21 cellular contexts compared by ENCODE assay signal in the genomic region with DNA sequence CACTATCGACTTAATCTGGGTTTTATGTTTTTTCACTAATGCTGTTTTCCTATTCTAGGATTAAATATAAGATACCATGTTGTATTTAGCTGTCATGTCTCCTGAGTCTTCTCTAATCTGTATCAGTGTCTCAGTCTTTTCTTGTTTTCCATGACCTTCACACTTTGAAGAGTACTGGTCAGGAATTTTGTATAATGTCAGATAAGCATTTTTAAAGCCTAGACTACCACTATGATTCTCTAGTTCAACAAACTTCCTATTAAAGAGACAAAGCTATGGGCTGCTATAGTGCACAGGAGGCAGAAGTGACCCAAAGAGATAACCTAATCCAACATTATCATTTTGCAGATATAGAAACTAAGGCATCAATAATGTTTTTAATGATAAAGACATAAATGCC.
"Had no signal": no experiment of that assay in that cellular context is flagged by ENCODE, and none has a peak within 500 bp of the region (broad histone marks: within the 10 kb centered on the region; RNA-seq: fewer than 3 reads in every experiment).

No MANE protein-coding gene starts in this region.

- DNase-seq: KBM-7, MG63, NCI-H1092, NCI-H1105 treated with DMSO at 0.1 percent for 48 hours, NCI-H1417 treated with DMSO at 0.1 percent for 48 hours, NCI-H146, NCI-H1694 treated with DMSO at 0.1 percent for 48 hours, NCI-H1930, NCI-H2081, NCI-H2107, NCI-H2227 treated with DMSO at 0.1 percent for 48 hours, NCI-H524, NCI-H526 treated with DMSO at 0.1 percent for 48 hours, NCI-H748 treated with DMSO at 0.1 percent for 48 hours, PC-3, SHP77, SK-N-SH, SW 1271 had no signal

- ATAC-seq: Panc1, PC-3 had no signal

- H3K4me1 Mint-ChIP-seq: IgD-negative memory B cell had no signal

- H3K4me3 ChIP-seq: MG63 had no signal

- H3K9me3 Mint-ChIP-seq: IgD-negative memory B cell had no signal

- H3K9me3 ChIP-seq: MG63, SK-N-SH had no signal

- H3K4me2 ChIP-seq: SK-N-SH had no signal

- H3K27me3 ChIP-seq: MG63 had no signal

- H3K4me3 Mint-ChIP-seq: IgD-negative memory B cell had no signal

- H3K27ac Mint-ChIP-seq: IgD-negative memory B cell had no signal

- H3K27ac ChIP-seq: RWPE1 had no signal

- H3K9ac ChIP-seq: SK-N-SH had no signal
